Comparison of ENCODE assay signal across 1 cellular context in genomic region chr1:37363535-37363934, GRCh38.
TF ChIP-seq lines count a peak whose summit lies in the region.

No MANE protein-coding gene starts in this region.

TF ChIP-seq in WTC11, 78 proteins besides CTCF, POLR2A, EP300 and RAD21 (continued from another document):
- TF ChIP-seq ZNF532 (CRISPR knock-in tag; IDR thresholded peaks at IDR 0.05; ENCODE audit: borderline replicate concordance), result no peak
- no peak for TF ChIP-seq FOXP4 (CRISPR knock-in tag; IDR thresholded peaks at IDR 0.05)
TF ChIP-seq in WTC11: peak in this region for 0.
